In genomic region chr15:52559022-52559421, GRCh38 we compare ENCODE assay signal across 13 cellular contexts. TPM values are rescaled to one million over a fixed set of nuclear protein-coding genes. Genes with fewer than 3 reads are reported as not detected.
A peak's percentile ranks its signal among the peaks of the same experiment; 100 is the strongest.
DNase-seq lines count a peak whose midpoint lies in the region; ATAC-seq and TF ChIP-seq lines count a peak whose summit lies in the region.
"Had no signal": no experiment of that assay in that cellular context is flagged by ENCODE, and none has a peak within 500 bp of the region (broad histone marks: within the 10 kb centered on the region; RNA-seq: fewer than 3 reads in every experiment).

No MANE protein-coding gene starts in this region.

- TF ChIP-seq EP300 in sigmoid colon (IDR thresholded peaks at IDR 0.05): no peak

- peaks cover 29% of the 10 kb centered on the region for H3K36me3 Mint-ChIP-seq in activated CD8-positive, alpha-beta memory T cell treated with anti-CD3 and anti-CD28 coated beads, Interleukin-2, amount 10 ng/mL, durations not matched to agents 7 days and 5 days
- H3K36me3 Mint-ChIP-seq in activated naive CD8-positive, alpha-beta T cell: peaks cover 2% of the 10 kb centered on the region

- peak overlapping the region; percentile 76 for H3K4me2 ChIP-seq in smooth muscle cell

- no peak for TF ChIP-seq POLR2A in sigmoid colon (IDR thresholded peaks at IDR 0.05)

- no peak overlapping the region for H3K4me3 ChIP-seq in smooth muscle cell
- no peak overlapping the region for H3K4me3 ChIP-seq in sigmoid colon
- H3K4me3 ChIP-seq: skin epidermis had no signal

- H3K4me1 ChIP-seq in smooth muscle cell (ENCODE audit: low read depth) (peaks cover 24% of the 10 kb centered on the region), sigmoid colon (peaks cover 0 to 84% (median 71%) of the 10 kb centered on the region in 4 donors)

- no peaks in the 10 kb centered on the region for H3K27me3 Mint-ChIP-seq in activated CD8-positive, alpha-beta memory T cell treated with anti-CD3 and anti-CD28 coated beads, Interleukin-2, amount 10 ng/mL, durations not matched to agents 7 days and 5 days
- H3K27me3 Mint-ChIP-seq in activated naive CD8-positive, alpha-beta T cell: no peaks in the 10 kb centered on the region
- H3K27me3 Mint-ChIP-seq: naive B cell had no signal

- H3K27me3 ChIP-seq in smooth muscle cell (ENCODE audit: low read depth): no peaks in the 10 kb centered on the region
- no peaks in the 10 kb centered on the region for H3K27me3 ChIP-seq in sigmoid colon

- ATAC-seq in activated CD8-positive, alpha-beta memory T cell treated with anti-CD3 and anti-CD28 coated beads, Interleukin-2, amount 10 ng/mL, durations not matched to agents 7 days and 5 days: peak; percentile 12
- ATAC-seq in HG03060 (IDR thresholded peaks at IDR 0.05; ENCODE audit: low read depth, unreplicated experiment) (peak; percentile 39), esophagus mucosa (no peak)

- H3K9me3 ChIP-seq in smooth muscle cell (replicated peaks; ENCODE audit: low read depth) (no peaks in the 10 kb centered on the region), sigmoid colon (no peaks in the 10 kb centered on the region)

- peaks cover 54% of the 10 kb centered on the region for H4K20me1 ChIP-seq in smooth muscle cell (ENCODE audit: low read depth)

- WGBS in smooth muscle cell (ENCODE audit: low lambda C conversion rate): 72% methylated on average over 6 of the region's 6 CpGs
- 84 to 87% methylated on average over 6 of the region's 6 CpGs for WGBS in sigmoid colon, 2 donors

- H3K4me3 Mint-ChIP-seq in activated CD8-positive, alpha-beta memory T cell treated with anti-CD3 and anti-CD28 coated beads, Interleukin-2, amount 10 ng/mL, durations not matched to agents 7 days and 5 days: peak overlapping the region; percentile 42
- H3K4me3 Mint-ChIP-seq in activated naive CD8-positive, alpha-beta T cell: peak overlapping the region; percentile 9
- H3K4me3 Mint-ChIP-seq: naive B cell had no signal

- H3K79me2 ChIP-seq in smooth muscle cell (ENCODE audit: low read depth): peaks cover 100% of the 10 kb centered on the region

- intact Hi-C loops in sigmoid colon (cut with DNase I): no loop called here

- H3K4me1 Mint-ChIP-seq in activated CD8-positive, alpha-beta memory T cell treated with anti-CD3 and anti-CD28 coated beads, Interleukin-2, amount 10 ng/mL, durations not matched to agents 7 days and 5 days: peaks cover 71% of the 10 kb centered on the region
- H3K4me1 Mint-ChIP-seq in activated naive CD8-positive, alpha-beta T cell (ENCODE audit: low read depth): peaks cover 51% of the 10 kb centered on the region

- CTCF ChIA-PET in activated CD8-positive, alpha-beta memory T cell treated with anti-CD3 and anti-CD28 coated beads, Interleukin-2, amount 10 ng/mL, durations not matched to agents 7 days and 5 days (lab: Charles Lee): interaction anchor here (0.7 to 2.1 kb wide), 16 partner anchors 8 to 302 kb away, joined by 3 to 6 read pairs (median 4); partner anchors contain the start of genes ARPP19 and ATOSA

- peak overlapping the region; percentile 91 for H3K27ac Mint-ChIP-seq in activated CD8-positive, alpha-beta memory T cell treated with anti-CD3 and anti-CD28 coated beads, Interleukin-2, amount 10 ng/mL, durations not matched to agents 7 days and 5 days
- H3K27ac Mint-ChIP-seq in activated naive CD8-positive, alpha-beta T cell: peak overlapping the region; percentile 48

- peak overlapping the region; percentile 64 for H3K9ac ChIP-seq in smooth muscle cell (ENCODE audit: low read depth)

- no peaks in the 10 kb centered on the region for H3K9me3 Mint-ChIP-seq in activated CD8-positive, alpha-beta memory T cell treated with anti-CD3 and anti-CD28 coated beads, Interleukin-2, amount 10 ng/mL, durations not matched to agents 7 days and 5 days (ENCODE audit: low read depth)
- H3K9me3 Mint-ChIP-seq in activated naive CD8-positive, alpha-beta T cell (ENCODE audit: low read depth): no peaks in the 10 kb centered on the region
- H3K9me3 Mint-ChIP-seq: naive B cell had no signal

- peaks cover 14% of the 10 kb centered on the region for H3F3A ChIP-seq in smooth muscle cell (ENCODE audit: low read depth)

- no peak for DNase-seq in activated CD8-positive, alpha-beta memory T cell treated with anti-CD3 and anti-CD28 coated beads, Interleukin-2, amount 10 ng/mL, durations not matched to agents 7 days and 5 days
- no peak for DNase-seq in activated CD8-positive, alpha-beta memory T cell treated with anti-CD3 and anti-CD28 coated beads, Interleukin-2, amount 50 U/mL, for 48 hours
- DNase-seq in smooth muscle cell (lab: John Stamatoyannopoulos, UW; ENCODE audit: unreplicated experiment): no peak
- no peak for DNase-seq in mesenteric fat pad (ENCODE audit: low spot score)
- DNase-seq in sigmoid colon: no peak
- DNase-seq: aorta, GDM1, KG1, naive B cell had no signal

- H3K36me3 ChIP-seq in smooth muscle cell (ENCODE audit: low read depth) (peaks cover 3% of the 10 kb centered on the region), sigmoid colon (peaks cover 0 to 16% (median 2%) of the 10 kb centered on the region in 4 donors)

- no peak overlapping the region for H2AFZ ChIP-seq in smooth muscle cell (ENCODE audit: low read depth)

- H3K27ac ChIP-seq in smooth muscle cell (ENCODE audit: low read depth) (peak overlapping the region; percentile 91), sigmoid colon (no peak overlapping the region)

- TF ChIP-seq CTCF in smooth muscle cell (IDR thresholded peaks at IDR 0.05; ENCODE audit: borderline replicate concordance, insufficient read depth, poor library complexity, severe bottlenecking): no peak
- TF ChIP-seq CTCF in sigmoid colon (IDR thresholded peaks at IDR 0.05): no peak

RNA-seq across cellular contexts. Expression of gene ARPP19, which starts 9.8 kb away (rescaled TPM):
- 100 to 1,000 TPM; 167 to 174 TPM for total RNA-seq in activated CD8-positive, alpha-beta memory T cell treated with anti-CD3 and anti-CD28 coated beads, Interleukin-2, amount 10 ng/mL, durations not matched to agents 7 days and 5 days
- 138 and 185 TPM in 2 replicates for total RNA-seq in smooth muscle cell
- 58.4 and 60.1 TPM in 2 replicates for polyA plus RNA-seq in smooth muscle cell
- total RNA-seq in mesenteric fat pad: 179 TPM
- 100 to 1,000 TPM; 110 to 177 (median 150) TPM for total RNA-seq in sigmoid colon
- polyA plus RNA-seq in sigmoid colon: 10 to 100 TPM; 26.4 to 40.0 (median 37.0) TPM
- 114 TPM for total RNA-seq in esophagus mucosa

RNA-seq across cellular contexts. Expression of gene MYO5A, which starts 30.3 kb away (rescaled TPM):
- 10 to 100 TPM; 30.3 to 43.2 TPM for total RNA-seq in activated CD8-positive, alpha-beta memory T cell treated with anti-CD3 and anti-CD28 coated beads, Interleukin-2, amount 10 ng/mL, durations not matched to agents 7 days and 5 days
- total RNA-seq in smooth muscle cell (68.8 and 72.1 TPM in 2 replicates), mesenteric fat pad (67.8 TPM), sigmoid colon (10 to 100 TPM; 23.5 to 46.0 (median 26.3) TPM), esophagus mucosa (18.8 TPM)
- polyA plus RNA-seq in smooth muscle cell (22.4 and 29.4 TPM in 2 replicates), sigmoid colon (1 to 10 TPM; 2.1 to 6.5 (median 4.8) TPM)
